9 cellular contexts compared by ENCODE assay signal in the genomic region with DNA sequence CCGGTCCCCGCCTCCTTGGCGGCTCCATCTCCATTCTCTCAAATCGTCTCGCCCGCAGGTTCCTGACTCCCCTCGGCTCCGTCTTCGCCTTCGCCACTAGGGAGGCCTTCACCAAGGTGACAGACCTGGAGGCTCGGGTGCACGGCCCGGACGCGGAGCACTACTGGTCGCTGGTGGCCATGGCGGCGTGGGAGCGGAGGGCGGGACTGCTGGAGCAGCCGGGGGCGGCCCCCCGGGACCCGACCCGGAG. TPM values are rescaled to one million over a fixed set of nuclear protein-coding genes. Genes with fewer than 3 reads are reported as not detected.
DNase-seq lines count a peak whose midpoint lies in the region; ATAC-seq, FAIRE-seq and TF ChIP-seq lines count a peak whose summit lies in the region.
"Had no signal": no experiment of that assay in that cellular context is flagged by ENCODE, and none has a peak within 500 bp of the region (broad histone marks: within the 10 kb centered on the region; RNA-seq: fewer than 3 reads in every experiment).

No MANE protein-coding gene starts in this region.

- FAIRE-seq in GM12878 (lab: Jason Lieb, UNC) (no peak), RCC 7860 (lab: Jason Lieb, UNC) (no peak)

- H3K4me2 ChIP-seq in GM12878 (ENCODE audit: control insufficient read depth, insufficient read depth) (peak overlapping the region; percentile 98), mesenchymal stem cell (ENCODE audit: low read length, poor library complexity, severe bottlenecking) (peak overlapping the region; percentile 100)

- WGBS in GM12878 (ENCODE audit: insufficient coverage, insufficient replicate concordance, low lambda C conversion rate, missing lambda C conversion rate): 0% methylated on average over 17 of the region's 25 CpGs
- WGBS in mesenchymal stem cell: 0% methylated on average over 14 of the region's 25 CpGs

- H3K36me3 ChIP-seq in A673 (ENCODE audit: insufficient read depth, low read length, poor library complexity, severe bottlenecking) (no peaks in the 10 kb centered on the region), H7 (replicated peaks; ENCODE audit: control insufficient read depth, insufficient read depth, low read length) (no peaks in the 10 kb centered on the region), GM12878 (ENCODE audit: control insufficient read depth in 2 of 2, insufficient read depth in 2 of 2, low read length in 1 of 2) (no peaks in the 10 kb centered on the region), mesenchymal stem cell (ENCODE audit: control insufficient read depth in 1 of 2, insufficient read depth in 2 of 2, low read depth in 1 of 2, low read length in 2 of 2) (no peaks in the 10 kb centered on the region)

- H3K14ac ChIP-seq in mesenchymal stem cell (ENCODE audit: low read length in 2 of 2): peak overlapping the region in 1 of 2 experiments; percentile 48

- POLR2A ChIA-PET in A673 (lab: Charles Lee; ENCODE audit: low non-redundant PET): no interaction called here
- POLR2A ChIA-PET in GM12878 (lab: Charles Lee): interaction anchor here (1.1 to 1.8 kb wide), 3 partner anchors 17 to 80 kb away, joined by 3 to 14 read pairs (median 6); a partner anchor contains a TSS

- CTCF ChIA-PET in A673 (lab: Charles Lee): interaction anchor here (1.3 to 1.5 kb wide), 3 partner anchors 58 to 79 kb away, joined by 3 to 7 read pairs (median 5); a partner anchor contains a TSS
- CTCF ChIA-PET in GM12878 (lab: Yijun Ruan, JAX): interaction anchor here (1.1 to 2.7 kb wide), 19 partner anchors 10 to 240 kb away, joined by 3 to 16 read pairs (median 5); a partner anchor contains a TSS

- no peak overlapping the region for H2BK15ac ChIP-seq in mesenchymal stem cell (ENCODE audit: low read depth, poor library complexity, severe bottlenecking)

- no peaks in the 10 kb centered on the region for H4K20me1 ChIP-seq in GM12878 (ENCODE audit: control insufficient read depth, insufficient read depth)

- H3K9ac ChIP-seq in GM12878 (ENCODE audit: control insufficient read depth, insufficient read depth, low read length) (no peak overlapping the region; the same call in 1 of the 2 replicates), mesenchymal stem cell (ENCODE audit: low read length) (peak overlapping the region; percentile 86)

- RAD21 ChIA-PET in GM12878 (lab: Charles Lee; ENCODE audit: unreplicated experiment): interaction anchor here (0.8 to 2.0 kb wide), 9 partner anchors 17 to 222 kb away, joined by 3 to 14 read pairs (median 6); a partner anchor contains a TSS

- H3K4me1 ChIP-seq in A673 (ENCODE audit: insufficient read depth, low read length, poor library complexity, severe bottlenecking): peaks cover 36% of the 10 kb centered on the region
- H3K4me1 ChIP-seq in GM12878 (ENCODE audit: control insufficient read depth, insufficient read depth, low read length): peaks cover 12% of the 10 kb centered on the region
- peaks cover 15% of the 10 kb centered on the region for H3K4me1 ChIP-seq in mesenchymal stem cell (ENCODE audit: control insufficient read depth, insufficient read depth, low read depth, low read length)

- no peaks in the 10 kb centered on the region for H3K27me3 ChIP-seq in A673 (replicated peaks; ENCODE audit: insufficient read depth, low read depth, low read length, poor library complexity)
- H3K27me3 ChIP-seq in H7 (ENCODE audit: control insufficient read depth, insufficient read depth, low read length): peaks cover 31% of the 10 kb centered on the region
- peaks cover 16 to 18% of the 10 kb centered on the region in 2 experiments for H3K27me3 ChIP-seq in GM12878 (replicated peaks in 1 of 2; ENCODE audit: control insufficient read depth in 2 of 2, insufficient read depth in 2 of 2, low read length in 1 of 2)
- H3K27me3 ChIP-seq in mesenchymal stem cell (ENCODE audit: control insufficient read depth in 1 of 2, insufficient read depth in 1 of 2, low read length in 2 of 2): peaks cover 0 to 10% of the 10 kb centered on the region in 2 experiments

- no peaks in the 10 kb centered on the region for H3K79me2 ChIP-seq in GM12878 (ENCODE audit: control insufficient read depth, insufficient read depth, low read length)

- no peak for ATAC-seq in GM12878
- no peak for ATAC-seq in GM19452 (IDR thresholded peaks at IDR 0.05; ENCODE audit: unreplicated experiment)

- no peak for TF ChIP-seq POLR2A in GM12878 (IDR thresholded peaks at IDR 0.05; ENCODE audit: low read depth, low read length)

- in situ Hi-C loops in GM12878 (cut with MboI) (no loop called here), KBM-7 (cut with MboI; ENCODE audit: low pct_unique_long_range_greater_than_20kb, low sequenced_read_pairs) (no loop called here)

- H2AFZ ChIP-seq in GM12878 (ENCODE audit: control insufficient read depth, low read depth, low read length): peak overlapping the region; percentile 66
- peak overlapping the region; percentile 95 for H2AFZ ChIP-seq in mesenchymal stem cell (ENCODE audit: low read depth, low read length)

- no peak for TF ChIP-seq EP300 in GM12878 (IDR thresholded peaks at IDR 0.05; ENCODE audit: borderline replicate concordance in 1 of 2, control insufficient read depth in 1 of 2, low read depth in 2 of 2, low read length in 2 of 2)

- no peak for TF ChIP-seq RAD21 in GM12878 (IDR thresholded peaks at IDR 0.05; ENCODE audit: insufficient read depth, low read depth, low read length)

- no peak for DNase-seq in A673 (ENCODE audit: low spot score)
- no peak for DNase-seq in H7
- no peak for DNase-seq in GM12878 (ENCODE audit: low read depth, low spot score)
- DNase-seq in mesenchymal stem cell: no peak
- no peak for DNase-seq in RCC 7860 (ENCODE audit: low spot score)
- no peak for DNase-seq in KBM-7
- no peak for DNase-seq in NK-92 (lab: John Stamatoyannopoulos, UW; ENCODE audit: unreplicated experiment)

- intact Hi-C loops in A673 (cut with micrococcal nuclease; ENCODE audit: unreplicated experiment) (no loop called here), GM12878 (cut with micrococcal nuclease; ENCODE audit: unreplicated experiment) (loop anchor here (5.0 to 10.0 kb wide), 2 partner anchors 55 to 77 kb away; a partner anchor contains a TSS)

- BruUV-seq in A673 (replicated peaks; lab: Mats Ljungman, UMichigan) (no TSS peak), GM12878 (replicated peaks; lab: Mats Ljungman, UMichigan) (no TSS peak)

- peak overlapping the region in 1 of 2 experiments; percentile 71 for H2BK12ac ChIP-seq in mesenchymal stem cell (ENCODE audit: low read length in 2 of 2)

- TF ChIP-seq CTCF in A673 (conservative IDR thresholded peaks at IDR 0.05; ENCODE audit: low read depth, low read length) (no peak), GM12878 (IDR thresholded peaks at IDR 0.05 in 2 of 3, conservative IDR thresholded peaks at IDR 0.05 in 1 of 3; ENCODE audit: control insufficient read depth in 2 of 3, extremely low read depth in 1 of 3, insufficient read depth in 1 of 3, low read depth in 3 of 3, low read length in 3 of 3) (no peak)

- H3K23ac ChIP-seq in mesenchymal stem cell (ENCODE audit: low read length in 2 of 2): peak overlapping the region in 1 of 2 experiments; percentile 98

- H3K4ac ChIP-seq in mesenchymal stem cell (ENCODE audit: low read depth in 1 of 2, low read length in 2 of 2): peak overlapping the region; percentile 59 to 61

- H3K27ac ChIP-seq in A673 (ENCODE audit: low read depth, low read length, poor library complexity, severe bottlenecking) (peak overlapping the region; percentile 89), GM12878 (ENCODE audit: control insufficient read depth, insufficient read depth) (no peak overlapping the region), mesenchymal stem cell (ENCODE audit: low read length, poor library complexity, severe bottlenecking) (no peak overlapping the region)

- H3K79me1 ChIP-seq in mesenchymal stem cell (replicated peaks; ENCODE audit: low read length, poor library complexity, severe bottlenecking): peaks cover 7% of the 10 kb centered on the region

- H3K18ac ChIP-seq in mesenchymal stem cell (ENCODE audit: low read depth in 1 of 2, low read length in 2 of 2): peak overlapping the region; percentile 81 to 98

- H2BK120ac ChIP-seq in mesenchymal stem cell (ENCODE audit: low read depth, low read length): no peak overlapping the region

- H3K4me3 ChIP-seq in A673 (ENCODE audit: low read depth, low read length, poor library complexity, severe bottlenecking) (peak overlapping the region; percentile 84), H7 (ENCODE audit: insufficient read depth, low read depth, low read length) (peak overlapping the region; percentile 69), GM12878 (peak overlapping the region; percentile 79), mesenchymal stem cell (ENCODE audit: insufficient read depth in 1 of 2, low read depth in 1 of 2, low read length in 2 of 2) (peak overlapping the region; percentile 82 to 86)

- H3K9me3 ChIP-seq in A673 (ENCODE audit: low read depth, low read length, poor library complexity, severe bottlenecking) (no peaks in the 10 kb centered on the region), GM12878 (replicated peaks; ENCODE audit: control insufficient read depth, insufficient read depth, low read length) (no peaks in the 10 kb centered on the region), mesenchymal stem cell (ENCODE audit: control insufficient read depth, low read length) (no peaks in the 10 kb centered on the region)

- no peak overlapping the region for H4K91ac ChIP-seq in mesenchymal stem cell (ENCODE audit: low read length)

- H4K8ac ChIP-seq in mesenchymal stem cell (ENCODE audit: low read length): peak overlapping the region; percentile 67

- SMC1A ChIA-PET in GM12878 (lab: Charles Lee; ENCODE audit: uncharacterized antibody, unreplicated experiment): interaction anchor here (0.9 to 2.1 kb wide), 7 partner anchors 11 to 98 kb away, joined by 3 to 9 read pairs (median 4); a partner anchor contains a TSS

- no peak overlapping the region for H2AK5ac ChIP-seq in mesenchymal stem cell (ENCODE audit: low read length, severe bottlenecking)

- H2BK5ac ChIP-seq in mesenchymal stem cell (ENCODE audit: low read depth, low read length, poor library complexity, severe bottlenecking): no peak overlapping the region

RNA-seq across cellular contexts. Expression of a gene that starts 0.9 kb away (rescaled TPM):
- not detected in 2 replicates for total RNA-seq in A673 (2021)
- not detected in 2 replicates for total RNA-seq in H7 (2014; rRNA removed; shearing (Covaris generic))
- not detected in 2 replicates for total RNA-seq in GM12878 (2013; cell fraction: nucleolus; rRNA removed)
- total RNA-seq in GM12878 (2014; rRNA removed): 0.34 TPM in 1 of 2 replicates, not detected in the other
- not detected in 2 replicates for total RNA-seq in GM12878 (2014; rRNA removed; fragmentation: Illumina TruSeq; extraction: Trizol)
- not detected in 2 replicates for total RNA-seq in GM12878 (2021)
- not detected for polyA plus RNA-seq in GM12878 (2011; ENCODE audit: low read depth)
- polyA plus RNA-seq in GM12878 (2011; rRNA removed): not detected in 2 replicates
- not detected in 2 replicates for polyA plus RNA-seq in GM12878 (2011; cell fraction: cytosol; rRNA removed)
- not detected in 2 replicates for polyA plus RNA-seq in GM12878 (2011; cell fraction: nucleus; rRNA removed)
- not detected in 2 replicates for polyA plus RNA-seq in GM12878 (2012)
- not detected in 2 replicates for polyA plus RNA-seq in GM12878 (2014; fragmentation: Illumina TruSeq; extraction: Trizol)
- polyA plus RNA-seq in GM12878 (2014; fragmentation: Nextera tagmentation; extraction: Ambion mirVana): not detected
- not detected in 2 replicates for polyA plus RNA-seq in GM12878 (2014; rRNA removed)
- under 1 TPM in 1 of 2 experiments, not detected in 1; 0.16 TPM for polyA plus RNA-seq in GM12878 (2016; fragmentation: Nextera tagmentation; extraction: Ambion mirVana)
- polyA minus RNA-seq in GM12878 (2011; rRNA and poly(A)+ RNA removed): not detected in 2 replicates
- not detected in 2 replicates for polyA minus RNA-seq in GM12878 (2011; cell fraction: cytosol; rRNA and poly(A)+ RNA removed)
- polyA minus RNA-seq in GM12878 (2011; cell fraction: nucleus; rRNA and poly(A)+ RNA removed): 0.86 TPM in 1 of 2 replicates, not detected in the other
- polyA plus RNA-seq in mesenchymal stem cell (2013, experiment 1 of 2): not detected
- polyA plus RNA-seq in mesenchymal stem cell (2013, experiment 2 of 2): not detected
- total RNA-seq: pulmonary artery endothelial cell had no signal

RNA-seq across cellular contexts. Expression of a gene that starts 3.5 kb away (rescaled TPM):
- total RNA-seq in A673 (2021) (28.6 and 39.7 TPM in 2 replicates), GM12878 (2014; rRNA removed) (0.76 TPM in 1 of 2 replicates, not detected in the other), GM12878 (2014; rRNA removed; fragmentation: Illumina TruSeq; extraction: Trizol) (0.23 and 0.31 TPM in 2 replicates), GM12878 (2021) (0.93 TPM in 1 of 2 replicates, not detected in the other)
- total RNA-seq in H7 (2014; rRNA removed; shearing (Covaris generic)): not detected in 2 replicates
- not detected in 2 replicates for total RNA-seq in GM12878 (2013; cell fraction: nucleolus; rRNA removed)
- polyA plus RNA-seq in GM12878 (2011; ENCODE audit: low read depth): not detected
- polyA plus RNA-seq in GM12878 (2011; rRNA removed) (not detected in 2 replicates), GM12878 (2014; fragmentation: Illumina TruSeq; extraction: Trizol) (not detected in 2 replicates), GM12878 (2014; fragmentation: Nextera tagmentation; extraction: Ambion mirVana) (under 1 TPM in 1 of 2 experiments, not detected in 1; 0.27 TPM), GM12878 (2014; rRNA removed) (0.54 and 0.74 TPM in 2 replicates), GM12878 (2016; fragmentation: Nextera tagmentation; extraction: Ambion mirVana) (not detected)
- polyA plus RNA-seq in GM12878 (2011; cell fraction: cytosol; rRNA removed): not detected in 2 replicates
- not detected in 2 replicates for polyA plus RNA-seq in GM12878 (2011; cell fraction: nucleus; rRNA removed)
- not detected in 2 replicates for polyA plus RNA-seq in GM12878 (2012)
- not detected in 2 replicates for polyA minus RNA-seq in GM12878 (2011; rRNA and poly(A)+ RNA removed)
- not detected in 2 replicates for polyA minus RNA-seq in GM12878 (2011; cell fraction: cytosol; rRNA and poly(A)+ RNA removed)
- polyA minus RNA-seq in GM12878 (2011; cell fraction: nucleus; rRNA and poly(A)+ RNA removed): not detected in 2 replicates
- polyA plus RNA-seq in mesenchymal stem cell (2013, experiment 1 of 2): 0.23 TPM
- polyA plus RNA-seq in mesenchymal stem cell (2013, experiment 2 of 2): 0.16 TPM

RNA-seq across cellular contexts. Expression of a gene that starts 6.3 kb away (rescaled TPM):
- 332 and 371 TPM in 2 replicates for total RNA-seq in A673 (2021)
- 348 and 395 TPM in 2 replicates for total RNA-seq in H7 (2014; rRNA removed; shearing (Covaris generic))
- 7.4 and 9.6 TPM in 2 replicates for total RNA-seq in GM12878 (2013; cell fraction: nucleolus; rRNA removed)
- total RNA-seq in GM12878 (2014; rRNA removed): 239 and 246 TPM in 2 replicates
- total RNA-seq in GM12878 (2014; rRNA removed; fragmentation: Illumina TruSeq; extraction: Trizol): 171 and 182 TPM in 2 replicates
- 144 and 150 TPM in 2 replicates for total RNA-seq in GM12878 (2021)
- 79.6 TPM for polyA plus RNA-seq in GM12878 (2011; ENCODE audit: low read depth)
- 115 and 191 TPM in 2 replicates for polyA plus RNA-seq in GM12878 (2011; rRNA removed)
- 295 and 318 TPM in 2 replicates for polyA plus RNA-seq in GM12878 (2011; cell fraction: cytosol; rRNA removed)
- polyA plus RNA-seq in GM12878 (2011; cell fraction: nucleus; rRNA removed): 101 and 102 TPM in 2 replicates
- polyA plus RNA-seq in GM12878 (2012): 89.7 and 95.4 TPM in 2 replicates
- polyA plus RNA-seq in GM12878 (2014; fragmentation: Illumina TruSeq; extraction: Trizol): 143 and 207 TPM in 2 replicates
- polyA plus RNA-seq in GM12878 (2014; fragmentation: Nextera tagmentation; extraction: Ambion mirVana): 100 to 1,000 TPM; 357 to 546 TPM
- 225 and 288 TPM in 2 replicates for polyA plus RNA-seq in GM12878 (2014; rRNA removed)
- polyA plus RNA-seq in GM12878 (2016; fragmentation: Nextera tagmentation; extraction: Ambion mirVana): 100 to 1,000 TPM; 361 to 392 TPM
- polyA minus RNA-seq in GM12878 (2011; rRNA and poly(A)+ RNA removed): 155 and 221 TPM in 2 replicates
- 36.2 and 44.2 TPM in 2 replicates for polyA minus RNA-seq in GM12878 (2011; cell fraction: cytosol; rRNA and poly(A)+ RNA removed)
- 21.2 and 34.3 TPM in 2 replicates for polyA minus RNA-seq in GM12878 (2011; cell fraction: nucleus; rRNA and poly(A)+ RNA removed)
- 216 TPM for polyA plus RNA-seq in mesenchymal stem cell (2013, experiment 1 of 2)
- polyA plus RNA-seq in mesenchymal stem cell (2013, experiment 2 of 2): 223 TPM

RNA-seq across cellular contexts. Expression of a gene that starts 17.3 kb away (rescaled TPM):
- total RNA-seq in A673 (2021) (20.1 and 31.7 TPM in 2 replicates), GM12878 (2014; rRNA removed) (9.4 and 12.2 TPM in 2 replicates), GM12878 (2014; rRNA removed; fragmentation: Illumina TruSeq; extraction: Trizol) (7.3 and 8.1 TPM in 2 replicates), GM12878 (2021) (12.9 and 15.2 TPM in 2 replicates)
- total RNA-seq in H7 (2014; rRNA removed; shearing (Covaris generic)): 36.5 and 42.6 TPM in 2 replicates
- total RNA-seq in GM12878 (2013; cell fraction: nucleolus; rRNA removed): 15.7 and 17.6 TPM in 2 replicates
- 3.8 TPM for polyA plus RNA-seq in GM12878 (2011; ENCODE audit: low read depth)
- polyA plus RNA-seq in GM12878 (2011; rRNA removed) (4.4 and 7.7 TPM in 2 replicates), GM12878 (2014; fragmentation: Illumina TruSeq; extraction: Trizol) (5.1 and 6.8 TPM in 2 replicates), GM12878 (2014; fragmentation: Nextera tagmentation; extraction: Ambion mirVana) (under 1 TPM; 0.71 to 0.73 TPM), GM12878 (2014; rRNA removed) (13.9 and 16.5 TPM in 2 replicates), GM12878 (2016; fragmentation: Nextera tagmentation; extraction: Ambion mirVana) (1 to 10 TPM; 4.8 to 5.3 TPM)
- polyA plus RNA-seq in GM12878 (2011; cell fraction: cytosol; rRNA removed): 7.0 and 8.7 TPM in 2 replicates
- 37.9 and 42.8 TPM in 2 replicates for polyA plus RNA-seq in GM12878 (2011; cell fraction: nucleus; rRNA removed)
- polyA plus RNA-seq in GM12878 (2012): 11.6 TPM in 2 replicates
- 6.2 and 11.5 TPM in 2 replicates for polyA minus RNA-seq in GM12878 (2011; rRNA and poly(A)+ RNA removed)
- polyA minus RNA-seq in GM12878 (2011; cell fraction: cytosol; rRNA and poly(A)+ RNA removed): 1.6 and 2.8 TPM in 2 replicates
- polyA minus RNA-seq in GM12878 (2011; cell fraction: nucleus; rRNA and poly(A)+ RNA removed): 8.7 and 10.6 TPM in 2 replicates
- polyA plus RNA-seq in mesenchymal stem cell (2013, experiment 1 of 2): 12.3 TPM
- 12.6 TPM for polyA plus RNA-seq in mesenchymal stem cell (2013, experiment 2 of 2)

Comparison
In these comparisons a context has a peak if more than half of its experiments do, and no peak if none do; other contexts are left out.
1. RNA of a gene that starts 3.5 kb away (total RNA-seq): 28.6 to 39.7 TPM in A673; 0.23 to 0.93 TPM in GM12878 and not detected in H7; every median in the first group is over 10 times any median in the second.
2. Peak in every context shown above with its lines, with median percentiles within 50 percentile points of each other: H3K4me3 ChIP-seq.